Comparison of ENCODE assay signal across 19 cellular contexts in genomic region chr11:26846222-26846621, GRCh38.
DNase-seq lines count a peak whose midpoint lies in the region; ATAC-seq, FAIRE-seq and TF ChIP-seq lines count a peak whose summit lies in the region.
"Had no signal": no experiment of that assay in that cellular context is flagged by ENCODE, and none has a peak within 500 bp of the region (broad histone marks: within the 10 kb centered on the region; RNA-seq: fewer than 3 reads in every experiment).

No MANE protein-coding gene starts in this region.

- no peak overlapping the region for H2BK15ac ChIP-seq in mesendoderm (replicated peaks; ENCODE audit: low read depth)

- H2AK5ac ChIP-seq in mesendoderm (ENCODE audit: low read length), result no peak overlapping the region

- H2BK120ac ChIP-seq in mesendoderm (ENCODE audit: low read depth, low read length), result no peak overlapping the region

- H2AFZ ChIP-seq in astrocyte (ENCODE audit: low read depth, low read length), result no peak overlapping the region

- no peaks in the 10 kb centered on the region for H3K79me2 ChIP-seq in astrocyte (ENCODE audit: insufficient read depth, low read length)
- no peaks in the 10 kb centered on the region for H3K79me2 ChIP-seq in mesendoderm (ENCODE audit: control insufficient read depth, insufficient read depth, low read length)

- H3K4me1 Mint-ChIP-seq in astrocyte (ENCODE audit: low read depth, unreplicated experiment), result peaks cover 12% of the 10 kb centered on the region

- TF ChIP-seq CTCF in astrocyte (IDR thresholded peaks at IDR 0.05; ENCODE audit: insufficient read depth, low read depth, low read length) (no peak), uterus (IDR thresholded peaks at IDR 0.05) (no peak)

- TF ChIP-seq POLR2A in GM12892 (IDR thresholded peaks at IDR 0.05; ENCODE audit: low read depth, low read length) (no peak), uterus (IDR thresholded peaks at IDR 0.05) (no peak)

- FAIRE-seq in GM12892 (lab: Jason Lieb, UNC) (peak; percentile 66), astrocyte (lab: Jason Lieb, UNC) (peak; percentile 26), urothelium cell line (lab: Jason Lieb, UNC) (no peak)

- no peaks in the 10 kb centered on the region for H3K9me3 Mint-ChIP-seq in astrocyte (ENCODE audit: unreplicated experiment)

- H3K79me1 ChIP-seq in mesendoderm (ENCODE audit: low read length), result no peaks in the 10 kb centered on the region

- no peak for ATAC-seq in GM19023 (IDR thresholded peaks at IDR 0.05; ENCODE audit: unreplicated experiment)
- ATAC-seq in sciatic nerve, result no peak
- ATAC-seq: A549, HCT116 had no signal

- H3K27ac Mint-ChIP-seq in astrocyte (ENCODE audit: unreplicated experiment), result no peak overlapping the region

- no peak overlapping the region for H3K56ac ChIP-seq in mesendoderm (ENCODE audit: low read length)

- H3K18ac ChIP-seq in mesendoderm (ENCODE audit: low read length), result no peak overlapping the region

- no peak overlapping the region for H3K4me2 ChIP-seq in astrocyte (ENCODE audit: low read length)
- no peak overlapping the region for H3K4me2 ChIP-seq in mesendoderm (ENCODE audit: low read length)
- H3K4me2 ChIP-seq: A549 had no signal

- H3K27me3 ChIP-seq in astrocyte (ENCODE audit: insufficient read depth, low read length), result no peaks in the 10 kb centered on the region
- no peaks in the 10 kb centered on the region for H3K27me3 ChIP-seq in mesendoderm (ENCODE audit: insufficient read depth, low read length, poor library complexity)
- H3K27me3 ChIP-seq in uterus, result no peaks in the 10 kb centered on the region

- H3K4me3 ChIP-seq in astrocyte (ENCODE audit: insufficient read depth, low read depth, low read length), result no peak overlapping the region
- H3K4me3 ChIP-seq in mesendoderm (ENCODE audit: low read length), result no peak overlapping the region
- H3K4me3 ChIP-seq in uterus, result no peak overlapping the region
- H3K4me3 ChIP-seq: A549 had no signal

- H3K4ac ChIP-seq in mesendoderm (ENCODE audit: low read depth, low read length), result no peak overlapping the region

- peaks cover 6% of the 10 kb centered on the region for H3K4me1 ChIP-seq in astrocyte (ENCODE audit: insufficient read depth, low read length)
- H3K4me1 ChIP-seq in mesendoderm (ENCODE audit: control insufficient read depth, low read depth, low read length), result no peaks in the 10 kb centered on the region
- peaks cover 0 to 21% of the 10 kb centered on the region in 2 donors for H3K4me1 ChIP-seq in uterus
- H3K4me1 ChIP-seq: A549 had no signal

- no peak overlapping the region for H2BK5ac ChIP-seq in mesendoderm (ENCODE audit: low read length)

- H4K20me1 ChIP-seq in astrocyte (ENCODE audit: insufficient read depth, low read length), result no peaks in the 10 kb centered on the region

- no peak overlapping the region for H4K5ac ChIP-seq in mesendoderm (ENCODE audit: low read length)

- H3K27me3 Mint-ChIP-seq in astrocyte (ENCODE audit: low read depth, unreplicated experiment), result no peaks in the 10 kb centered on the region

- H3K27ac ChIP-seq in astrocyte (ENCODE audit: low read depth, low read length) (no peak overlapping the region), mesendoderm (ENCODE audit: low read depth, low read length) (no peak overlapping the region), uterus (peak overlapping the region; percentile 66 to 75)
- H3K27ac ChIP-seq: A549, C4-2B had no signal

- intact Hi-C loops in uterus (cut with DNase I; ENCODE audit: low total_unique reads) (no loop called here), sciatic nerve (cut with DNase I) (no loop called here)

- H3K4me3 Mint-ChIP-seq in astrocyte (ENCODE audit: unreplicated experiment), result no peak overlapping the region

- no CpG with 5 or more reads among the region's 2 CpGs for WGBS in mesendoderm (ENCODE audit: extremely low coverage, insufficient coverage, low lambda C conversion rate)

- H3K36me3 Mint-ChIP-seq in astrocyte (ENCODE audit: low read depth, unreplicated experiment), result no peaks in the 10 kb centered on the region

- no peak for DNase-seq in GM12892 (ENCODE audit: insufficient read length)
- peak; percentile 6 for DNase-seq in astrocyte (ENCODE audit: low read depth)
- peak; percentile 56 for DNase-seq in mesendoderm
- no peak for DNase-seq in uterus
- DNase-seq in urothelium cell line (ENCODE audit: low spot score), result no peak
- DNase-seq in sciatic nerve (ENCODE audit: low spot score), result no peak
- DNase-seq: DMS 273 treated with DMSO at 0.1 percent for 48 hours, IMR-90, Kasumi-1, MM.1S, NCI-H1105, NCI-H1694 treated with DMSO at 0.1 percent for 48 hours, NCI-H446, NCI-H69, OCI-M1 had no signal

- no peaks in the 10 kb centered on the region for H3K36me3 ChIP-seq in astrocyte (ENCODE audit: insufficient read depth, low read length)
- H3K36me3 ChIP-seq in mesendoderm (ENCODE audit: control insufficient read depth, insufficient read depth, low read length), result no peaks in the 10 kb centered on the region
- H3K36me3 ChIP-seq in uterus, result no peaks in the 10 kb centered on the region

- no peak overlapping the region for H3K23ac ChIP-seq in mesendoderm (ENCODE audit: low read length)

- no peaks in the 10 kb centered on the region for H3K9me3 ChIP-seq in astrocyte (ENCODE audit: insufficient read depth, low read depth, low read length)
- H3K9me3 ChIP-seq in uterus, result no peaks in the 10 kb centered on the region
- H3K9me3 ChIP-seq: A549 had no signal

- H3K9ac ChIP-seq in astrocyte (ENCODE audit: low read length) (no peak overlapping the region), mesendoderm (ENCODE audit: low read length) (no peak overlapping the region)

- no peak overlapping the region for H4K8ac ChIP-seq in mesendoderm (ENCODE audit: low read depth, low read length)

Comparison
In these comparisons a context has a peak if more than half of its experiments do, and no peak if none do; other contexts are left out.
1. DNase-seq: peak in astrocyte (single experiment) and mesendoderm (single experiment); none in GM12892 (single experiment), uterus (0 of 2), urothelium cell line (single experiment) and sciatic nerve (single experiment).
2. H3K27ac ChIP-seq: peak in uterus (2 of 2); none in astrocyte (single experiment) and mesendoderm (single experiment).